26 cellular contexts compared by ENCODE assay signal in genomic region chr20:62829231-62830230, GRCh38. TPM values are rescaled to one million over a fixed set of nuclear protein-coding genes. Genes with fewer than 3 reads are reported as not detected.
"Had no signal": no experiment of that assay in that cellular context is flagged by ENCODE, and none has a peak within 500 bp of the region (broad histone marks: within the 10 kb centered on the region; RNA-seq: fewer than 3 reads in every experiment).

No MANE protein-coding gene starts in this region.

- H3K4me1 Mint-ChIP-seq: central memory CD8-positive, alpha-beta T cell had no signal

- ATAC-seq: activated CD4-positive, alpha-beta T cell treated with anti-CD3 and anti-CD28 coated beads for 36 hours; activated T-cell treated with anti-CD3 and anti-CD28 coated beads, Interleukin-2, amount 50 U/mL, for 4 hours; effector memory CD8-positive, alpha-beta T cell; gastrocnemius medialis; left colon; lower lobe of right lung had no signal

- H3K27ac ChIP-seq: esophagus squamous epithelium, gastrocnemius medialis, lower lobe of right lung, tibial artery had no signal

- H3K9me3 Mint-ChIP-seq: activated B cell treated with CpG ODN at 0.5 μM for 24 hours; activated naive CD8-positive, alpha-beta T cell treated with anti-CD3 and anti-CD28 coated beads for 36 hours; activated T-cell treated with anti-CD3 and anti-CD28 coated beads, Interleukin-2, amount 50 U/mL, for 4 hours; activated T-helper 2 cell treated with anti-CD3 and anti-CD28 coated beads, Interferon-gamma antibody, Interleukin-2, Interleukin-4, amounts not matched to agents 10 μg/mL and 5 μg/mL and 100 μg/mL, durations not matched to agents 14 hours and 24 hours and 36 hours; central memory CD8-positive, alpha-beta T cell; effector memory CD8-positive, alpha-beta T cell; naive B cell; stimulated activated naive CD8-positive, alpha-beta T cell treated with anti-CD3 and anti-CD28 coated beads, Interleukin-15, Interleukin-2, amounts not matched to agents 100 ng/mL and 50 ng/mL, for 24 hours; T-helper 1 cell treated with Interleukin-12 subunit alpha and Interleukin-12 subunit beta and Interleukin-4 antibody, amounts not matched to agents 30 μg/mL and 1 μg/mL, for 36 hours had no signal

- H3K4me3 ChIP-seq: dorsolateral prefrontal cortex, esophagus squamous epithelium, gastrocnemius medialis, lower lobe of right lung, tibial artery had no signal

- DNase-seq: activated B cell treated with CpG ODN at 0.5 μM for 24 hours; activated CD4-positive, alpha-beta T cell treated with anti-CD3 and anti-CD28 coated beads for 36 hours; activated CD4-positive, alpha-beta T cell treated with anti-CD3 and anti-CD28 coated beads, Interleukin-2, amount 50 U/mL, for 4 hours; activated CD8-positive, alpha-beta memory T cell treated with anti-CD3 and anti-CD28 coated beads, Interleukin-2, amount 50 U/mL, for 48 hours; activated naive CD4-positive, alpha-beta T cell; activated naive CD8-positive, alpha-beta T cell treated with anti-CD3 and anti-CD28 coated beads for 36 hours; activated T-cell treated with anti-CD3 and anti-CD28 coated beads, Interleukin-2, amount 50 U/mL, for 4 hours; dorsolateral prefrontal cortex; effector memory CD8-positive, alpha-beta T cell; esophagus squamous epithelium; gastrocnemius medialis; left colon; lower lobe of right lung; naive B cell; occipital lobe; stimulated activated CD4-positive, alpha-beta T cell treated with anti-CD3 and anti-CD28 coated beads, Interleukin-4, amount 100 ng/mL, for 4 hours; T1000; tibial artery had no signal

- H3K4me3 Mint-ChIP-seq: activated B cell treated with CpG ODN at 0.5 μM for 24 hours; activated CD4-positive, alpha-beta T cell treated with anti-CD3 and anti-CD28 coated beads for 36 hours; activated naive CD8-positive, alpha-beta T cell treated with anti-CD3 and anti-CD28 coated beads for 36 hours; activated T-cell treated with anti-CD3 and anti-CD28 coated beads, Interleukin-2, amount 50 U/mL, for 4 hours; central memory CD8-positive, alpha-beta T cell; effector memory CD8-positive, alpha-beta T cell; naive B cell; stimulated activated naive CD8-positive, alpha-beta T cell treated with anti-CD3 and anti-CD28 coated beads, Interleukin-15, Interleukin-2, amounts not matched to agents 100 ng/mL and 50 ng/mL, for 24 hours; T-helper 1 cell treated with Interleukin-12 subunit alpha and Interleukin-12 subunit beta and Interleukin-4 antibody, amounts not matched to agents 30 μg/mL and 1 μg/mL, for 36 hours had no signal

- H3K9me3 ChIP-seq: esophagus squamous epithelium, gastrocnemius medialis, lower lobe of right lung, tibial artery had no signal

- H3K27ac Mint-ChIP-seq: activated B cell treated with CpG ODN at 0.5 μM for 24 hours; activated CD4-positive, alpha-beta T cell treated with anti-CD3 and anti-CD28 coated beads for 36 hours; activated naive CD8-positive, alpha-beta T cell treated with anti-CD3 and anti-CD28 coated beads for 36 hours; activated T-helper 2 cell treated with anti-CD3 and anti-CD28 coated beads, Interferon-gamma antibody, Interleukin-2, Interleukin-4, amounts not matched to agents 10 μg/mL and 5 μg/mL and 100 μg/mL, durations not matched to agents 14 hours and 24 hours and 36 hours; effector memory CD8-positive, alpha-beta T cell; naive B cell; stimulated activated naive CD8-positive, alpha-beta T cell treated with anti-CD3 and anti-CD28 coated beads, Interleukin-15, Interleukin-2, amounts not matched to agents 100 ng/mL and 50 ng/mL, for 24 hours; T-helper 1 cell treated with Interleukin-12 subunit alpha and Interleukin-12 subunit beta and Interleukin-4 antibody, amounts not matched to agents 30 μg/mL and 1 μg/mL, for 36 hours had no signal

- H3K27me3 ChIP-seq: dorsolateral prefrontal cortex had no signal

- FAIRE-seq: astrocyte, colon, islet of Langerhans had no signal

- H3K27me3 Mint-ChIP-seq: activated B cell treated with CpG ODN at 0.5 μM for 24 hours; activated CD4-positive, alpha-beta T cell treated with anti-CD3 and anti-CD28 coated beads for 36 hours; activated naive CD8-positive, alpha-beta T cell treated with anti-CD3 and anti-CD28 coated beads for 36 hours; central memory CD8-positive, alpha-beta T cell; naive B cell; stimulated activated naive CD8-positive, alpha-beta T cell treated with anti-CD3 and anti-CD28 coated beads, Interleukin-15, Interleukin-2, amounts not matched to agents 100 ng/mL and 50 ng/mL, for 24 hours had no signal

- H3K36me3 ChIP-seq: esophagus squamous epithelium, gastrocnemius medialis, lower lobe of right lung, tibial artery had no signal

RNA-seq across cellular contexts. Expression of gene COL9A3, which starts 12.7 kb away (rescaled TPM):
- total RNA-seq: activated CD4-positive, alpha-beta T cell treated with anti-CD3 and anti-CD28 coated beads for 36 hours; activated CD8-positive, alpha-beta memory T cell treated with anti-CD3 and anti-CD28 coated beads for 36 hours had no signal
